ENCODE assay signal across 8 cellular contexts in genomic region chr4:105714071-105714521, GRCh38. TPM values are rescaled to one million over a fixed set of nuclear protein-coding genes. Genes with fewer than 3 reads are reported as not detected.
DNase-seq lines count a peak whose midpoint lies in the region; ATAC-seq and TF ChIP-seq lines count a peak whose summit lies in the region.

No MANE protein-coding gene starts in this region.

- H3K27me3 ChIP-seq in osteoblast (ENCODE audit: insufficient read depth, low read length) (no peaks in the 10 kb centered on the region), tibial artery (no peaks in the 10 kb centered on the region)

- H3K4me2 ChIP-seq in osteoblast (ENCODE audit: insufficient read depth, low read length) = peak overlapping the region; percentile 62

- no peak for DNase-seq in SK-N-MC (ENCODE audit: low read depth, low spot score)
- no peak for DNase-seq in osteoblast (ENCODE audit: insufficient read length, low spot score, missing footprints)
- no peak for DNase-seq in glutamatergic neuron
- no peak for DNase-seq in SW 1271 (lab: John Stamatoyannopoulos, UW)
- no peak for DNase-seq in tibial artery
- no peak for DNase-seq in activated naive CD8-positive, alpha-beta T cell treated with anti-CD3 and anti-CD28 coated beads for 36 hours

- intact Hi-C loops in tibial artery (cut with DNase I; ENCODE audit: low total_unique reads) = loop anchor here (10.0 kb wide), 1 partner anchor 559 kb away; no protein-coding TSS in a partner anchor

- peaks cover 12% of the 10 kb centered on the region for H3K4me1 Mint-ChIP-seq in glutamatergic neuron (ENCODE audit: low read depth, unreplicated experiment)
- peaks cover 9% of the 10 kb centered on the region for H3K4me1 Mint-ChIP-seq in activated naive CD8-positive, alpha-beta T cell treated with anti-CD3 and anti-CD28 coated beads for 36 hours

- H3K79me2 ChIP-seq in osteoblast (ENCODE audit: insufficient read depth, low read length) = peaks cover 30% of the 10 kb centered on the region

- H3K36me3 ChIP-seq in SK-N-MC (ENCODE audit: insufficient read depth, low read length) = peaks cover 15% of the 10 kb centered on the region; the same call in 1 of the 2 replicates
- peaks cover under 1% of the 10 kb centered on the region for H3K36me3 ChIP-seq in osteoblast (ENCODE audit: insufficient read depth, low read length)
- H3K36me3 ChIP-seq in tibial artery = peaks cover 0 to under 1% (median 0%) of the 10 kb centered on the region in 3 donors

- peaks cover 15% of the 10 kb centered on the region for H3K4me1 ChIP-seq in osteoblast (ENCODE audit: insufficient read depth, low read length)
- peaks cover 0 to 11% (median 6%) of the 10 kb centered on the region in 4 donors for H3K4me1 ChIP-seq in tibial artery

- ATAC-seq in GM18909 (IDR thresholded peaks at IDR 0.05; ENCODE audit: poor library complexity, unreplicated experiment) (peak; percentile 67), HG03064 (IDR thresholded peaks at IDR 0.05; ENCODE audit: low read depth, unreplicated experiment) (peak; percentile 50)

- H3K4me3 ChIP-seq in SK-N-MC (peak overlapping the region; percentile 76), osteoblast (ENCODE audit: insufficient read depth, low read length) (peak overlapping the region; percentile 37), tibial artery (peak overlapping the region in 1 of 2 donors; percentile 2)

- no peaks in the 10 kb centered on the region for H4K20me1 ChIP-seq in osteoblast (ENCODE audit: insufficient read depth, low read length)

- no peaks in the 10 kb centered on the region for H3K9me3 Mint-ChIP-seq in glutamatergic neuron (ENCODE audit: unreplicated experiment)
- H3K9me3 Mint-ChIP-seq in activated naive CD8-positive, alpha-beta T cell treated with anti-CD3 and anti-CD28 coated beads for 36 hours = no peaks in the 10 kb centered on the region

- H3K9me3 ChIP-seq in SK-N-MC (ENCODE audit: low read depth, low read length) = no peaks in the 10 kb centered on the region
- no peaks in the 10 kb centered on the region for H3K9me3 ChIP-seq in osteoblast (ENCODE audit: low read depth, low read length)
- no peaks in the 10 kb centered on the region for H3K9me3 ChIP-seq in tibial artery

- H3K27ac Mint-ChIP-seq in glutamatergic neuron (ENCODE audit: unreplicated experiment) = no peak overlapping the region
- H3K27ac Mint-ChIP-seq in activated naive CD8-positive, alpha-beta T cell treated with anti-CD3 and anti-CD28 coated beads for 36 hours = no peak overlapping the region

- peak overlapping the region; percentile 47 for H2AFZ ChIP-seq in osteoblast (ENCODE audit: low read length)

- no peak for TF ChIP-seq CTCF in osteoblast (IDR thresholded peaks at IDR 0.05; ENCODE audit: extremely low read depth, low read depth, low read length)
- no peak for TF ChIP-seq CTCF in glutamatergic neuron (IDR thresholded peaks at IDR 0.05; ENCODE audit: partially characterized antibody, unreplicated experiment)
- TF ChIP-seq CTCF in tibial artery (IDR thresholded peaks at IDR 0.05) = no peak

- peak overlapping the region; percentile 67 for H3K9ac ChIP-seq in SK-N-MC (ENCODE audit: insufficient read length)

- H3K27ac ChIP-seq in SK-N-MC (peak overlapping the region; percentile 92), osteoblast (ENCODE audit: low read depth, low read length) (no peak overlapping the region), tibial artery (no peak overlapping the region)

- H3K27me3 Mint-ChIP-seq in glutamatergic neuron (ENCODE audit: unreplicated experiment) = no peaks in the 10 kb centered on the region
- H3K27me3 Mint-ChIP-seq in activated naive CD8-positive, alpha-beta T cell treated with anti-CD3 and anti-CD28 coated beads for 36 hours = no peaks in the 10 kb centered on the region

- no peak overlapping the region for H3K4me3 Mint-ChIP-seq in glutamatergic neuron (ENCODE audit: unreplicated experiment)
- H3K4me3 Mint-ChIP-seq in activated naive CD8-positive, alpha-beta T cell treated with anti-CD3 and anti-CD28 coated beads for 36 hours = no peak overlapping the region

- no peaks in the 10 kb centered on the region for H3K36me3 Mint-ChIP-seq in glutamatergic neuron (ENCODE audit: unreplicated experiment)
- peaks cover 2% of the 10 kb centered on the region for H3K36me3 Mint-ChIP-seq in activated naive CD8-positive, alpha-beta T cell treated with anti-CD3 and anti-CD28 coated beads for 36 hours

RNA-seq across cellular contexts. Expression of gene GSTCD, which starts 5.5 kb away (rescaled TPM):
- total RNA-seq in osteoblast = 6.9 and 9.7 TPM in 2 replicates
- total RNA-seq in glutamatergic neuron (ENCODE audit: unreplicated experiment) = 13.9 TPM
- total RNA-seq in activated naive CD8-positive, alpha-beta T cell treated with anti-CD3 and anti-CD28 coated beads for 36 hours = 10 to 100 TPM; 18.9 to 20.8 TPM

RNA-seq across cellular contexts. Expression of gene INTS12, which starts 5.6 kb away (rescaled TPM):
- total RNA-seq in osteoblast (14.8 and 19.7 TPM in 2 replicates), glutamatergic neuron (ENCODE audit: unreplicated experiment) (23.5 TPM)
- 10 to 100 TPM; 28.0 to 28.5 TPM for total RNA-seq in activated naive CD8-positive, alpha-beta T cell treated with anti-CD3 and anti-CD28 coated beads for 36 hours
